34 cellular contexts compared by ENCODE assay signal in genomic region chr3:10585945-10586344, GRCh38.
"Had no signal": no experiment of that assay in that cellular context is flagged by ENCODE, and none has a peak within 500 bp of the region (broad histone marks: within the 10 kb centered on the region; RNA-seq: fewer than 3 reads in every experiment).

No MANE protein-coding gene starts in this region.

- H3K36me3 ChIP-seq: adrenal gland, ascending aorta, brain microvascular endothelial cell, breast epithelium, cardiac muscle cell had no signal

- H3K27ac ChIP-seq: adrenal gland, ascending aorta, body of pancreas, brain microvascular endothelial cell, breast epithelium, cardiac muscle cell had no signal

- H3K4me1 ChIP-seq: adrenal gland, ascending aorta, body of pancreas, breast epithelium had no signal

- H3K27me3 ChIP-seq: adrenal gland, ascending aorta had no signal

- H3K4me3 ChIP-seq: adrenal gland, ascending aorta, body of pancreas, breast epithelium, cardiac muscle cell had no signal

- ATAC-seq: activated naive CD4-positive, alpha-beta T cell treated with anti-CD3 and anti-CD28 coated beads, Interleukin-2, amount 50 U/mL, for 72 hours; activated naive CD8-positive, alpha-beta T cell treated with anti-CD3 and anti-CD28 coated beads, Interleukin-2, amount 50 U/mL, for 24 hours; activated T-cell treated with anti-CD3 and anti-CD28 coated beads, Interleukin-2, amount 50 U/mL, for 4 hours; activated T-cell treated with anti-CD3 and anti-CD28 coated beads, Interleukin-2, amount 50 U/mL, for 72 hours; activated T-helper 17 cell treated with anti-CD3 and anti-CD28 coated beads, Interleukin-2, amount 50 U/mL, for 72 hours; body of pancreas had no signal

- FAIRE-seq: astrocyte, bronchial epithelial cell had no signal

- H3K9me3 ChIP-seq: adrenal gland, ascending aorta, body of pancreas, breast epithelium had no signal

- DNase-seq: activated effector memory CD4-positive, alpha-beta T cell treated with anti-CD3 and anti-CD28 coated beads, Interleukin-2, amount 50 U/mL, for 16 hours; activated effector memory CD4-positive, alpha-beta T cell treated with Interleukin-2 at 50 U/mL for 16 hours; activated gamma-delta T cell; activated gamma-delta T cell treated with Interleukin-2 at 50 U/mL for 16 hours; activated naive CD4-positive, alpha-beta T cell; activated naive CD4-positive, alpha-beta T cell treated with anti-CD3 and anti-CD28 coated beads for 36 hours; activated naive CD4-positive, alpha-beta T cell treated with anti-CD3 and anti-CD28 coated beads, Interleukin-2, amount 10 ng/mL, durations not matched to agents 7 days and 5 days; activated naive CD4-positive, alpha-beta T cell treated with anti-CD3 and anti-CD28 coated beads, Interleukin-2, amount 50 U/mL, for 16 hours; activated naive CD4-positive, alpha-beta T cell treated with Interleukin-2 at 50 U/mL for 16 hours; activated naive CD8-positive, alpha-beta T cell treated with anti-CD3 and anti-CD28 coated beads for 36 hours; activated naive CD8-positive, alpha-beta T cell treated with anti-CD3 and anti-CD28 coated beads, Interleukin-2, amount 10 ng/mL, durations not matched to agents 7 days and 5 days; activated naive CD8-positive, alpha-beta T cell treated with anti-CD3 and anti-CD28 coated beads, Interleukin-2, amount 50 U/mL, for 24 hours; activated T-cell treated with anti-CD3 and anti-CD28 coated beads, Interleukin-2, amount 50 U/mL, for 1 hour; activated T-cell treated with anti-CD3 and anti-CD28 coated beads, Interleukin-2, amount 50 U/mL, for 24 hours; activated T-cell treated with anti-CD3 and anti-CD28 coated beads, Interleukin-2, amount 50 U/mL, for 4 hours; activated T-cell treated with anti-CD3 and anti-CD28 coated beads, Interleukin-2, amount 50 U/mL, for 48 hours; activated T-cell treated with anti-CD3 and anti-CD28 coated beads, Interleukin-2, amount 50 U/mL, for 72 hours; adrenal gland; amniotic stem cell; amygdala; anterior cingulate cortex; aorta; body of pancreas; brain microvascular endothelial cell; caudate nucleus; central memory CD4-positive, alpha-beta T cell; cerebellar nuclear complex had no signal
